20 cellular contexts compared by ENCODE assay signal in genomic region chr12:3099146-3099545, GRCh38. TPM values are rescaled to one million over a fixed set of nuclear protein-coding genes. Genes with fewer than 3 reads are reported as not detected.
DNase-seq lines count a peak whose midpoint lies in the region; ATAC-seq, FAIRE-seq and TF ChIP-seq lines count a peak whose summit lies in the region.
"Had no signal": no experiment of that assay in that cellular context is flagged by ENCODE, and none has a peak within 500 bp of the region (broad histone marks: within the 10 kb centered on the region; RNA-seq: fewer than 3 reads in every experiment).

No MANE protein-coding gene starts in this region.

- TF ChIP-seq RAD21 in K562 (CRISPR knock-in tag; conservative IDR thresholded peaks at IDR 0.05 in 1 of 2, IDR thresholded peaks at IDR 0.05 in 1 of 2) (no peak), liver (IDR thresholded peaks at IDR 0.05) (no peak)

- H3K4me1 ChIP-seq in heart right ventricle (peaks cover 23 to 79% (median 74%) of the 10 kb centered on the region in 9 donors), K562 (replicated peaks in 1 of 2; ENCODE audit: control insufficient read depth in 2 of 2, insufficient read depth in 2 of 2, low read length in 2 of 2) (no peaks in the 10 kb centered on the region; a peak in 1 of 5 replicates), liver (ENCODE audit: control insufficient read depth in 4 of 4, insufficient read depth in 4 of 4, low read length in 3 of 4) (peaks cover 22 to 73% (median 53%) of the 10 kb centered on the region in 4 donors), tibial artery (peaks cover 0 to 65% (median 39%) of the 10 kb centered on the region in 4 donors)
- H3K4me1 ChIP-seq: A549 had no signal

- in situ Hi-C loops in K562 (cut with MboI): no loop called here

- peaks cover 0 to 9% (median 0%) of the 10 kb centered on the region in 11 donors for H3K9me3 ChIP-seq in heart right ventricle
- no peaks in the 10 kb centered on the region for H3K9me3 ChIP-seq in K562 (replicated peaks; ENCODE audit: control insufficient read depth, insufficient read depth, low read depth, low read length)
- no peaks in the 10 kb centered on the region for H3K9me3 ChIP-seq in liver (ENCODE audit: control insufficient read depth in 4 of 4, low read length in 3 of 4)
- no peaks in the 10 kb centered on the region for H3K9me3 ChIP-seq in tibial artery
- H3K9me3 ChIP-seq: A549 had no signal

- no peak overlapping the region for H3K9ac ChIP-seq in K562 (ENCODE audit: insufficient read depth in 1 of 2, low read depth in 2 of 2, low read length in 2 of 2)
- no peak overlapping the region for H3K9ac ChIP-seq in liver (ENCODE audit: low read depth in 1 of 2, low read length in 2 of 2)

- no peaks in the 10 kb centered on the region for H4K20me1 ChIP-seq in K562 (replicated peaks; ENCODE audit: control insufficient read depth, insufficient read depth, low read length)

- TF ChIP-seq CTCF in heart right ventricle (IDR thresholded peaks at IDR 0.05): no peak
- TF ChIP-seq CTCF in K562 (IDR thresholded peaks at IDR 0.05 in 2 of 3, conservative IDR thresholded peaks at IDR 0.05 in 1 of 3; ENCODE audit: insufficient read depth in 2 of 3, low read depth in 1 of 3, low read length in 3 of 3): no peak
- no peak for TF ChIP-seq CTCF in liver (IDR thresholded peaks at IDR 0.05; ENCODE audit: low read depth, low read length, missing input control)
- TF ChIP-seq CTCF in tibial artery (IDR thresholded peaks at IDR 0.05): no peak

- H3K79me2 ChIP-seq in K562 (ENCODE audit: control insufficient read depth, insufficient read depth, low read length): no peaks in the 10 kb centered on the region

- H2AFZ ChIP-seq in K562 (ENCODE audit: low read depth, low read length): no peak overlapping the region
- H2AFZ ChIP-seq: GM23338 had no signal

- ATAC-seq in heart right ventricle (no peak), Right ventricle myocardium superior (ENCODE audit: poor library complexity) (no peak), K562 (no peak), HG03139 (IDR thresholded peaks at IDR 0.05; ENCODE audit: unreplicated experiment) (no peak)
- ATAC-seq: A549, GM23338 had no signal

- POLR2A ChIA-PET in K562 (lab: Yijun Ruan, JAX): no interaction called here

- H3K27me3 ChIP-seq in heart right ventricle: no peaks in the 10 kb centered on the region
- peaks cover 0 to 16% of the 10 kb centered on the region in 2 experiments; a peak in 1 of 5 replicates for H3K27me3 ChIP-seq in K562 (ENCODE audit: control insufficient read depth in 2 of 2, insufficient read depth in 2 of 2, low read length in 2 of 2)
- H3K27me3 ChIP-seq in liver (ENCODE audit: control insufficient read depth in 4 of 4, insufficient read depth in 4 of 4, low read length in 3 of 4): no peaks in the 10 kb centered on the region
- no peaks in the 10 kb centered on the region for H3K27me3 ChIP-seq in tibial artery

- no peak overlapping the region for H3K4me2 ChIP-seq in K562 (ENCODE audit: insufficient read depth, low read length)
- H3K4me2 ChIP-seq: A549, GM23338 had no signal

- intact Hi-C loops in heart right ventricle (cut with DNase I) (no loop called here), Right ventricle myocardium superior (cut with DNase I) (no loop called here), K562 (cut with micrococcal nuclease) (no loop called here), tibial artery (cut with DNase I; ENCODE audit: low total_unique reads) (no loop called here)

- TF ChIP-seq POLR2A in K562 (conservative IDR thresholded peaks at IDR 0.05) (no peak), GM12892 (IDR thresholded peaks at IDR 0.05; ENCODE audit: low read depth, low read length) (no peak)

- H3K4me3 ChIP-seq in heart right ventricle (no peak overlapping the region), K562 (no peak overlapping the region), liver (ENCODE audit: low read depth in 1 of 3, low read length in 3 of 3) (no peak overlapping the region), tibial artery (no peak overlapping the region)
- H3K4me3 ChIP-seq: A549, GM23338 had no signal

- 92 to 97% methylated on average over 3 of the region's 3 CpGs for WGBS in heart right ventricle, 2 donors
- 29% methylated on average over 3 of the region's 3 CpGs for WGBS in K562 (ENCODE audit: insufficient coverage, low coverage, missing lambda C conversion rate)
- 91% methylated on average over 3 of the region's 3 CpGs for WGBS in liver

- no peak for TF ChIP-seq EP300 in K562 (IDR thresholded peaks at IDR 0.05; ENCODE audit: low read length)

- DNase-seq in heart right ventricle (no peak), Right ventricle myocardium superior (no peak), K562 (ENCODE audit: extremely low read depth in 1 of 4, low spot score in 3 of 4) (no peak), tibial artery (no peak), GM12892 (ENCODE audit: insufficient read length) (no peak), RKO (ENCODE audit: low spot score) (no peak)
- DNase-seq: AML-193; Caco-2; CD4-positive, alpha-beta T cell; HCEC 1CT; HFFc6 had no signal

- H3K9me1 ChIP-seq in K562 (ENCODE audit: control insufficient read depth, insufficient read depth, low read length): no peaks in the 10 kb centered on the region

- no peaks in the 10 kb centered on the region for H3K36me3 ChIP-seq in heart right ventricle
- H3K36me3 ChIP-seq in K562 (ENCODE audit: control insufficient read depth, insufficient read depth, low read length): no peaks in the 10 kb centered on the region
- peaks cover 0 to 5% (median 0%) of the 10 kb centered on the region in 4 donors for H3K36me3 ChIP-seq in liver (ENCODE audit: control insufficient read depth in 4 of 4, insufficient read depth in 3 of 4, low read depth in 1 of 4, low read length in 3 of 4)
- no peaks in the 10 kb centered on the region for H3K36me3 ChIP-seq in tibial artery

- H3K27ac ChIP-seq in heart right ventricle (peak overlapping the region in 6 of 10 donors; percentile 38 to 90 (median 80)), K562 (ENCODE audit: extremely low read depth, low read depth, low read length) (no peak overlapping the region), liver (ENCODE audit: low read depth in 1 of 2, low read length in 2 of 2) (peak overlapping the region; percentile 86 to 92), tibial artery (peak overlapping the region; percentile 87 to 88)
- H3K27ac ChIP-seq: 22Rv1, A549, C4-2B had no signal

- CTCF ChIA-PET in K562 (lab: Yijun Ruan, JAX; ENCODE audit: low intra/inter-chr PET ratio): no interaction called here

- FAIRE-seq in K562 (lab: Jason Lieb, UNC): no peak
- FAIRE-seq in GM12892 (lab: Jason Lieb, UNC): no peak
- FAIRE-seq: A549, D721Med, G401.6, H54 had no signal

- no TSS peak for BruUV-seq in K562 (replicated peaks; lab: Mats Ljungman, UMichigan)

TF ChIP-seq in K562, 482 proteins besides CTCF, POLR2A, EP300 and RAD21 (continues in another document):
- TF ChIP-seq CBX5 (IDR thresholded peaks at IDR 0.05; ENCODE audit: borderline replicate concordance, low read depth) (0 out of 2 replicates have a peak, but pooled peaks have one; percentile 47), EHMT2 (IDR thresholded peaks at IDR 0.05) (0 out of 2 replicates have a peak, but pooled peaks have one; percentile 37), SIN3B (IDR thresholded peaks at IDR 0.05; ENCODE audit: low read depth) (no peak), ZNF41 (CRISPR knock-in tag; conservative IDR thresholded peaks at IDR 0.05) (no peak), PHTF2 (CRISPR knock-in tag; IDR thresholded peaks at IDR 0.05) (no peak)
- TF ChIP-seq, protein P1, sequence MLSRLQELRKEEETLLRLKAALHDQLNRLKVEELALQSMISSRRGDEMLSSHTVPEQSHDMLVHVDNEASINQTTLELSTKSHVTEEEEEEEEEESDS (CRISPR knock-in tag; IDR thresholded peaks at IDR 0.05): no peak

TF ChIP-seq in liver, 16 proteins besides CTCF, POLR2A, EP300 and RAD21 (continues in another document):
- TF ChIP-seq JUND (IDR thresholded peaks at IDR 0.05) (no peak), MAX (IDR thresholded peaks at IDR 0.05) (no peak), FOXA2 (IDR thresholded peaks at IDR 0.05) (no peak), GABPA (IDR thresholded peaks at IDR 0.05 in 1 of 2, conservative IDR thresholded peaks at IDR 0.05 in 1 of 2) (no peak), FOXA1 (IDR thresholded peaks at IDR 0.05) (no peak), TAF1 (conservative IDR thresholded peaks at IDR 0.05) (no peak), ATF3 (IDR thresholded peaks at IDR 0.05) (no peak), SP1 (IDR thresholded peaks at IDR 0.05) (no peak), RXRA (IDR thresholded peaks at IDR 0.05) (no peak), HNF4A (conservative IDR thresholded peaks at IDR 0.05) (no peak), EGR1 (IDR thresholded peaks at IDR 0.05; ENCODE audit: low read depth in 2 of 2) (no peak), HNF4G (IDR thresholded peaks at IDR 0.05) (no peak)

RNA-seq across cellular contexts. Expression of gene TSPAN9, which starts 22.0 kb away (rescaled TPM):
- total RNA-seq in heart right ventricle: 100 to 1,000 TPM; 105 to 401 (median 299) TPM
- 10 to 100 TPM; 63.0 to 83.9 TPM for polyA plus RNA-seq in heart right ventricle
- total RNA-seq in Right ventricle myocardium superior: 156 TPM
- total RNA-seq in K562 (2011; cell fraction: chromatin; rRNA removed; ENCODE audit: low replicate concordance): 6.5 and 12.5 TPM in 2 replicates
- total RNA-seq in K562 (2011; cell fraction: nucleolus; rRNA removed): 3.6 and 4.2 TPM in 2 replicates
- 8.4 and 8.6 TPM in 2 replicates for total RNA-seq in K562 (2011; cell fraction: nucleoplasm; rRNA removed)
- 0.23 and 0.65 TPM in 2 replicates for total RNA-seq in K562 (2014; rRNA removed)
- total RNA-seq in K562 (2014; rRNA removed; fragmentation: Illumina TruSeq; extraction: Trizol): 0.19 and 0.55 TPM in 2 replicates
- 0.26 and 0.33 TPM in 2 replicates for total RNA-seq in K562 (2015; rRNA removed; fragmentation: Illumina TruSeq; extraction: Trizol)
- total RNA-seq in K562 (2021): 0.60 and 0.94 TPM in 2 replicates
- polyA plus RNA-seq in K562 (2011; rRNA removed): 1.4 and 2.1 TPM in 2 replicates
- 1.2 and 1.7 TPM in 2 replicates for polyA plus RNA-seq in K562 (2011; cell fraction: cytosol; rRNA removed)
- 2.7 and 3.5 TPM in 2 replicates for polyA plus RNA-seq in K562 (2011; cell fraction: nucleus; rRNA removed)
- 0.90 and 2.6 TPM in 2 replicates for polyA plus RNA-seq in K562 (2012)
- 0.47 and 0.76 TPM in 2 replicates for polyA plus RNA-seq in K562 (2014; fragmentation: Illumina TruSeq; extraction: Trizol)
- not detected for polyA plus RNA-seq in K562 (2014; fragmentation: Nextera tagmentation; extraction: Ambion mirVana)
- polyA plus RNA-seq in K562 (2014; rRNA removed): 0.58 and 0.60 TPM in 2 replicates
- polyA minus RNA-seq in K562 (2011; rRNA and poly(A)+ RNA removed): 0.70 and 1.9 TPM in 2 replicates
- 0.57 and 1.7 TPM in 2 replicates for polyA minus RNA-seq in K562 (2011; cell fraction: cytosol; rRNA and poly(A)+ RNA removed)
- 1.1 and 1.4 TPM in 2 replicates for polyA minus RNA-seq in K562 (2011; cell fraction: nucleus; rRNA and poly(A)+ RNA removed)
- 10 to 100 TPM; 29.0 to 62.9 TPM for total RNA-seq in liver
- polyA plus RNA-seq in liver: 10 to 100 TPM; 17.4 to 39.3 TPM
- polyA plus RNA-seq in GM12892 (2012; ENCODE audit: missing spikeins): 0.40 TPM
